10 cellular contexts compared by ENCODE assay signal in the genomic region with DNA sequence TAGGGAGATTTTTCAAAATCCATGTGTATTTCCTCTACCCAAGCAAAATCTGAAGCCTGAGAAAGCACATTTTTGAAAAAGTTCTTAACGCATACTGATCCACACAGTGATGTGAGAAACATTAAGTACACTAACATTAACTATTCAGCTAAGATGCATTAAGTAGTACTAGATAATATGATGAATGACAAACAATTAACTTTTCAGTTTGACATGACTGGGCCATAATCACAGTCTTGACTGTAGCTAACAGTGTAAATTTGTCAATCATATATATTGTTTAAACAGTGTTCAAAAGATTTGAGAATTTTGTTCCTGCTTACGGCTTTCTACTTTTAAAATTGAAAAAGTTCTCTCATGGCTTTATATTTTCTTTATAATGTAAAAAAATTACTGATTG.
"Had no signal": no experiment of that assay in that cellular context is flagged by ENCODE, and none has a peak within 500 bp of the region (broad histone marks: within the 10 kb centered on the region; RNA-seq: fewer than 3 reads in every experiment).

No MANE protein-coding gene starts in this region.

- DNase-seq: GM23248, GOT3, H7, H9, HCEC 1CT, HFFc6 had no signal

- H3K9me3 ChIP-seq: HAP-1 had no signal

- H3K4me3 ChIP-seq: GM23248, GM23338, HAP-1 had no signal

- H3K9ac ChIP-seq: GM23248 had no signal

- H3K4me2 ChIP-seq: GM23338 had no signal

- H2AFZ ChIP-seq: GM23248, GM23338 had no signal

- H3K36me3 ChIP-seq: HAP-1 had no signal

- H3K27ac ChIP-seq: GM23248 had no signal

- FAIRE-seq: H1, H54 had no signal
